In genomic region chr17:82249896-82250581, GRCh38 we compare ENCODE assay signal across 21 cellular contexts. TPM values are rescaled to one million over a fixed set of nuclear protein-coding genes. Genes with fewer than 3 reads are reported as not detected.
DNase-seq lines count a peak whose midpoint lies in the region; ATAC-seq and TF ChIP-seq lines count a peak whose summit lies in the region.
"Had no signal": no experiment of that assay in that cellular context is flagged by ENCODE, and none has a peak within 500 bp of the region (broad histone marks: within the 10 kb centered on the region; RNA-seq: fewer than 3 reads in every experiment).

No MANE protein-coding gene starts in this region.

- H3K4me1 Mint-ChIP-seq in HFFc6 (ENCODE audit: low read depth): peaks cover 24% of the 10 kb centered on the region

- no peak overlapping the region for H3K4me3 ChIP-seq in right atrium auricular region
- H3K4me3 ChIP-seq in right cardiac atrium (ENCODE audit: low read length): no peak overlapping the region
- no peak overlapping the region for H3K4me3 ChIP-seq in upper lobe of right lung
- H3K4me3 ChIP-seq: SJSA1 had no signal

- H3K4me1 ChIP-seq in right atrium auricular region: peaks cover 0 to 22% of the 10 kb centered on the region in 2 donors
- H3K4me1 ChIP-seq in right cardiac atrium (ENCODE audit: control insufficient read depth, insufficient read depth, low read length): peaks cover 10% of the 10 kb centered on the region
- peaks cover 19% of the 10 kb centered on the region for H3K4me1 ChIP-seq in upper lobe of right lung
- H3K4me1 ChIP-seq: Caco-2 had no signal

- H3K27ac ChIP-seq in right atrium auricular region (no peak overlapping the region), right cardiac atrium (ENCODE audit: low read length) (no peak overlapping the region), upper lobe of right lung (no peak overlapping the region)
- H3K27ac ChIP-seq: SJSA1 had no signal

- H3K9me3 Mint-ChIP-seq in HFFc6: peaks cover 52% of the 10 kb centered on the region

- DNase-seq in left cardiac atrium (peak; percentile 24), right atrium auricular region (ENCODE audit: low spot score) (no peak), HFFc6 (no peak), right cardiac atrium (peak; percentile 11 to 57 (median 45)), upper lobe of right lung (peak; percentile 55), mesenteric fat pad (ENCODE audit: low spot score) (no peak)
- DNase-seq in central memory CD4-positive, alpha-beta T cell: no peak
- DNase-seq: ACHN; AML-193; Caco-2; CD4-positive, CD25-positive, alpha-beta regulatory T cell; DMS153; EL; HCEC 1CT; KG1; NCI-H1436 treated with DMSO at 0.1 percent for 48 hours; NCI-H2029 treated with DMSO at 0.1 percent for 48 hours; NCI-H2171 treated with DMSO at 0.1 percent for 48 hours; NCI-H748 treated with DMSO at 0.1 percent for 48 hours; RPMI8226 had no signal

- H3K36me3 ChIP-seq in right atrium auricular region (peaks cover 90% of the 10 kb centered on the region), upper lobe of right lung (peaks cover 87% of the 10 kb centered on the region)

- peak overlapping the region; percentile 24; the same call in 1 of the 2 replicates for H3K27ac Mint-ChIP-seq in HFFc6
- H3K27ac Mint-ChIP-seq: CD4-positive, CD25-positive, alpha-beta regulatory T cell had no signal

- no peaks in the 10 kb centered on the region for H3K27me3 ChIP-seq in right atrium auricular region
- H3K27me3 ChIP-seq in right cardiac atrium (ENCODE audit: control insufficient read depth, insufficient read depth): no peaks in the 10 kb centered on the region
- H3K27me3 ChIP-seq in upper lobe of right lung: no peaks in the 10 kb centered on the region
- H3K27me3 ChIP-seq: SJSA1 had no signal

- intact Hi-C loops in left cardiac atrium (cut with DNase I) (loop anchor here in 1 of 2 donors (10.0 kb wide), 1 partner anchor 45 kb away; no protein-coding TSS in a partner anchor), right cardiac atrium (cut with DNase I) (no loop called here), upper lobe of right lung (cut with DNase I) (no loop called here)

- no peak for TF ChIP-seq CTCF in right atrium auricular region (IDR thresholded peaks at IDR 0.05)
- TF ChIP-seq CTCF in HFFc6 (IDR thresholded peaks at IDR 0.05): no peak
- TF ChIP-seq CTCF in upper lobe of right lung (IDR thresholded peaks at IDR 0.05): no peak

- peaks cover 81% of the 10 kb centered on the region for H3K27me3 Mint-ChIP-seq in HFFc6 (ENCODE audit: insufficient read depth)
- H3K27me3 Mint-ChIP-seq: CD4-positive, CD25-positive, alpha-beta regulatory T cell had no signal

- WGBS in right cardiac atrium: 87% methylated on average over 33 of the region's 33 CpGs

- ATAC-seq in left cardiac atrium (no peak), right cardiac atrium (no peak), upper lobe of right lung (no peak)

- peaks cover 59% of the 10 kb centered on the region for H3K36me3 Mint-ChIP-seq in HFFc6 (ENCODE audit: low read depth)

- peak overlapping the region; percentile 46; the same call in 1 of the 2 replicates for H3K4me3 Mint-ChIP-seq in HFFc6

- H3K9me3 ChIP-seq in right atrium auricular region: no peaks in the 10 kb centered on the region
- no peaks in the 10 kb centered on the region for H3K9me3 ChIP-seq in right cardiac atrium (ENCODE audit: control insufficient read depth, low read length)
- no peaks in the 10 kb centered on the region for H3K9me3 ChIP-seq in upper lobe of right lung
- H3K9me3 ChIP-seq: Caco-2, SJSA1 had no signal

RNA-seq across cellular contexts. Expression of gene SLC16A3, which starts 21.2 kb away (rescaled TPM):
- total RNA-seq in left cardiac atrium: 10 to 100 TPM; 18.4 to 35.7 TPM
- total RNA-seq in right atrium auricular region: 10 to 100 TPM in 1 of 2 donors, 1 to 10 TPM in 1; 5.0 to 19.5 TPM
- total RNA-seq in HFFc6 (2021; fragmentation: NEBNext Ultra II Directional; extraction: Animal tissue kit (Norgen Biotek cat#: 25700)): 100 to 1,000 TPM; 475 to 624 (median 523) TPM
- 10 to 100 TPM; 13.6 to 23.7 (median 18.0) TPM for total RNA-seq in right cardiac atrium
- 18.8 TPM for polyA plus RNA-seq in right cardiac atrium
- total RNA-seq in upper lobe of right lung: 77.5 TPM
- total RNA-seq in mesenteric fat pad: 65.0 TPM

RNA-seq across cellular contexts. Expression of gene CSNK1D, which starts 23.5 kb away (rescaled TPM):
- total RNA-seq in left cardiac atrium (10 to 100 TPM; 63.6 to 88.2 TPM), right atrium auricular region (10 to 100 TPM; 31.3 to 32.9 TPM), right cardiac atrium (10 to 100 TPM; 68.8 to 81.7 (median 77.4) TPM), upper lobe of right lung (150 TPM), mesenteric fat pad (171 TPM)
- 100 to 1,000 TPM; 116 to 128 (median 118) TPM for total RNA-seq in HFFc6 (2021; fragmentation: NEBNext Ultra II Directional; extraction: Animal tissue kit (Norgen Biotek cat#: 25700))
- 61.7 TPM for polyA plus RNA-seq in right cardiac atrium

RNA-seq across cellular contexts. Expression of gene CCDC57, which starts 37.4 kb away (rescaled TPM):
- total RNA-seq in left cardiac atrium: 10 to 100 TPM; 11.9 to 17.2 TPM
- 1 to 10 TPM; 5.1 to 7.4 TPM for total RNA-seq in right atrium auricular region
- total RNA-seq in HFFc6 (2021; fragmentation: NEBNext Ultra II Directional; extraction: Animal tissue kit (Norgen Biotek cat#: 25700)): 10 to 100 TPM; 12.8 to 15.6 (median 13.6) TPM
- total RNA-seq in right cardiac atrium: 10 to 100 TPM; 14.8 to 17.3 (median 16.5) TPM
- polyA plus RNA-seq in right cardiac atrium: 12.1 TPM
- 50.5 TPM for total RNA-seq in upper lobe of right lung
- total RNA-seq in mesenteric fat pad: 24.7 TPM

Comparison
In these comparisons a context has a peak if more than half of its experiments do, and no peak if none do; other contexts are left out.
1. DNase-seq: peak in left cardiac atrium (single experiment), right cardiac atrium (3 of 3) and upper lobe of right lung (single experiment); none in right atrium auricular region (single experiment), HFFc6 (single experiment), central memory CD4-positive, alpha-beta T cell (single experiment) and mesenteric fat pad (single experiment).